8 cellular contexts compared by ENCODE assay signal in genomic region chr17:44279586-44280344, GRCh38. TPM values are rescaled to one million over a fixed set of nuclear protein-coding genes. Genes with fewer than 3 reads are reported as not detected.
DNase-seq lines count a peak whose midpoint lies in the region; ATAC-seq and TF ChIP-seq lines count a peak whose summit lies in the region.

No MANE protein-coding gene starts in this region.

- H2BK12ac ChIP-seq in neuronal stem cell (ENCODE audit: low read length), result no peak overlapping the region

- H2AFZ ChIP-seq in neuronal stem cell (ENCODE audit: low read length), result peak overlapping the region; percentile 40

- no peak overlapping the region for H3K4me3 ChIP-seq in fibroblast of pulmonary artery (replicated peaks; ENCODE audit: low read depth, low read length)
- no peak overlapping the region for H3K4me3 ChIP-seq in neuronal stem cell (ENCODE audit: low read length in 2 of 2)

- H3K79me1 ChIP-seq in neuronal stem cell (ENCODE audit: low read depth, low read length), result no peaks in the 10 kb centered on the region

- H3K27me3 ChIP-seq in neuronal stem cell (ENCODE audit: control insufficient read depth in 3 of 3, insufficient read depth in 3 of 3, low read depth in 1 of 3, low read length in 3 of 3), result peaks cover 0 to 37% (median 0%) of the 10 kb centered on the region in 3 experiments

- no peak overlapping the region for H2BK120ac ChIP-seq in neuronal stem cell (ENCODE audit: low read depth, low read length)

- no peak overlapping the region for H4K91ac ChIP-seq in neuronal stem cell (ENCODE audit: low read depth, low read length, poor library complexity)

- no peaks in the 10 kb centered on the region for H3K9me3 ChIP-seq in neuronal stem cell (replicated peaks in 1 of 2; ENCODE audit: control insufficient read depth in 2 of 2, insufficient read depth in 1 of 2, low read depth in 1 of 2, low read length in 2 of 2)

- WGBS in neuronal stem cell (ENCODE audit: extremely low coverage in 2 of 2, insufficient read length in 2 of 2, insufficient replicate concordance in 1 of 2), 2 donors, result no CpG with 5 or more reads among the region's 20 CpGs

- no peaks in the 10 kb centered on the region for H3K36me3 Mint-ChIP-seq in T-helper 2 cell treated with Interferon-gamma antibody and Interleukin-4, amounts not matched to agents 5 μg/mL and 100 μg/mL, for 36 hours (ENCODE audit: low read depth)

- no peak overlapping the region for H2BK5ac ChIP-seq in neuronal stem cell (ENCODE audit: low read length)

- no peak overlapping the region for H3K18ac ChIP-seq in neuronal stem cell (ENCODE audit: low read length)

- no peak overlapping the region for H4K8ac ChIP-seq in neuronal stem cell (ENCODE audit: low read depth, low read length)

- TF ChIP-seq CTCF in fibroblast of pulmonary artery (IDR thresholded peaks at IDR 0.05; ENCODE audit: low read length, missing control alignments), result no peak

- H3K27ac Mint-ChIP-seq in T-helper 2 cell treated with Interferon-gamma antibody and Interleukin-4, amounts not matched to agents 5 μg/mL and 100 μg/mL, for 36 hours, result no peak overlapping the region

- H3K4me2 ChIP-seq in neuronal stem cell (ENCODE audit: insufficient read depth, low read length, poor library complexity, severe bottlenecking), result no peak overlapping the region

- peak; percentile 84 for ATAC-seq in HG03135 (IDR thresholded peaks at IDR 0.05; ENCODE audit: unreplicated experiment)
- ATAC-seq in HG02970 (IDR thresholded peaks at IDR 0.05; ENCODE audit: low FRiP score, unreplicated experiment), result no peak

- no peak overlapping the region for H3K14ac ChIP-seq in neuronal stem cell (ENCODE audit: low read length)

- H3K23ac ChIP-seq in neuronal stem cell (ENCODE audit: low read depth, low read length, poor library complexity), result peak overlapping the region; percentile 51

- H2BK15ac ChIP-seq in neuronal stem cell (ENCODE audit: low read length), result peak overlapping the region; percentile 69

- no peak overlapping the region for H3K27ac ChIP-seq in neuronal stem cell (replicated peaks; ENCODE audit: low read length)

- DNase-seq in NK-92 treated with Interleukin-12 subunit alpha and Interleukin-12 subunit beta, amount 100 ng/mL, for 24 hours (lab: John Stamatoyannopoulos, UW), result peak; percentile 80
- DNase-seq in NK-92 (lab: John Stamatoyannopoulos, UW; ENCODE audit: unreplicated experiment), result no peak
- peak; percentile 18 for DNase-seq in T-helper 2 cell treated with Interferon-gamma antibody and Interleukin-4, amounts not matched to agents 5 μg/mL and 100 μg/mL, for 36 hours (ENCODE audit: low spot score)
- DNase-seq in fibroblast of pulmonary artery (ENCODE audit: low read depth), result peak; percentile 85
- no peak for DNase-seq in neuronal stem cell (ENCODE audit: low spot score)
- no peak for DNase-seq in NCI-H1048 (lab: John Stamatoyannopoulos, UW)

- H3K36me3 ChIP-seq in neuronal stem cell (replicated peaks in 1 of 2; ENCODE audit: control insufficient read depth in 2 of 2, insufficient read depth in 2 of 2, low read length in 2 of 2), result no peaks in the 10 kb centered on the region

- H3K4me1 ChIP-seq in neuronal stem cell (ENCODE audit: control insufficient read depth in 2 of 2, insufficient read depth in 1 of 2, low read depth in 1 of 2, low read length in 2 of 2), result peaks cover 0 to 7% of the 10 kb centered on the region in 2 donors

- no peak overlapping the region for H3K4me3 Mint-ChIP-seq in T-helper 2 cell treated with Interferon-gamma antibody and Interleukin-4, amounts not matched to agents 5 μg/mL and 100 μg/mL, for 36 hours

- H3K9ac ChIP-seq in neuronal stem cell (ENCODE audit: low read depth, low read length, poor library complexity), result no peak overlapping the region

- H3K9me3 Mint-ChIP-seq in T-helper 2 cell treated with Interferon-gamma antibody and Interleukin-4, amounts not matched to agents 5 μg/mL and 100 μg/mL, for 36 hours, result no peaks in the 10 kb centered on the region

- H3K27me3 Mint-ChIP-seq in T-helper 2 cell treated with Interferon-gamma antibody and Interleukin-4, amounts not matched to agents 5 μg/mL and 100 μg/mL, for 36 hours (ENCODE audit: low read depth), result peaks cover 1% of the 10 kb centered on the region

- H3K4ac ChIP-seq in neuronal stem cell (ENCODE audit: low read length), result no peak overlapping the region

- peak overlapping the region; percentile 13 for H2AK5ac ChIP-seq in neuronal stem cell (ENCODE audit: low read depth, low read length)

- H3K4me1 Mint-ChIP-seq in T-helper 2 cell treated with Interferon-gamma antibody and Interleukin-4, amounts not matched to agents 5 μg/mL and 100 μg/mL, for 36 hours (ENCODE audit: low read depth), result peaks cover 7% of the 10 kb centered on the region

RNA-seq across cellular contexts. Expression of gene SLC4A1, which starts 11.8 kb away (rescaled TPM):
- 0.03 TPM for polyA plus RNA-seq in neuronal stem cell (2013, experiment 1 of 2)
- not detected for polyA plus RNA-seq in neuronal stem cell (2013, experiment 2 of 2)

RNA-seq across cellular contexts. Expression of gene RUNDC3A, which starts 28.6 kb away (rescaled TPM):
- 0.25 TPM for polyA plus RNA-seq in neuronal stem cell (2013, experiment 1 of 2)
- 0.19 TPM for polyA plus RNA-seq in neuronal stem cell (2013, experiment 2 of 2)

RNA-seq across cellular contexts. Expression of gene SLC25A39, which starts 44.9 kb away (rescaled TPM):
- polyA plus RNA-seq in neuronal stem cell (2013, experiment 1 of 2), result 84.8 TPM
- 84.0 TPM for polyA plus RNA-seq in neuronal stem cell (2013, experiment 2 of 2)

Comparison
In these comparisons a context has a peak if more than half of its experiments do, and no peak if none do; other contexts are left out.
1. DNase-seq: peak in NK-92 treated with Interleukin-12 subunit alpha and Interleukin-12 subunit beta, amount 100 ng/mL, for 24 hours (single experiment), T-helper 2 cell treated with Interferon-gamma antibody and Interleukin-4, amounts not matched to agents 5 μg/mL and 100 μg/mL, for 36 hours (single experiment) and fibroblast of pulmonary artery (single experiment); none in NK-92 (single experiment), neuronal stem cell (single experiment) and NCI-H1048 (single experiment).